ENCODE assay signal across 20 cellular contexts in genomic region chr1:166869318-166870099, GRCh38. TPM values are rescaled to one million over a fixed set of nuclear protein-coding genes. Genes with fewer than 3 reads are reported as not detected.
A peak's percentile ranks its signal among the peaks of the same experiment; 100 is the strongest.
DNase-seq lines count a peak whose midpoint lies in the region; ATAC-seq and TF ChIP-seq lines count a peak whose summit lies in the region.
"Had no signal": no experiment of that assay in that cellular context is flagged by ENCODE, and none has a peak within 500 bp of the region (broad histone marks: within the 10 kb centered on the region; RNA-seq: fewer than 3 reads in every experiment).

No MANE protein-coding gene starts in this region.

- no peaks in the 10 kb centered on the region for H3K4me1 ChIP-seq in aorta (ENCODE audit: control insufficient read depth in 1 of 2, insufficient read depth in 2 of 2, low read length in 2 of 2)

- DNase-seq in activated CD4-positive, alpha-beta T cell treated with anti-CD3 and anti-CD28 coated beads, Interleukin-2, amount 10 ng/mL, durations not matched to agents 24 days and 14 days, result no peak
- DNase-seq in activated CD4-positive, alpha-beta T cell treated with anti-CD3 and anti-CD28 coated beads, Interleukin-2, amount 50 U/mL, for 48 hours, result no peak
- DNase-seq in GM13977 (ENCODE audit: low spot score) (peak; percentile 25), aorta (no peak), activated gamma-delta T cell (lab: John Stamatoyannopoulos, UW) (no peak), NCI-H1105 treated with DMSO at 0.1 percent for 48 hours (lab: John Stamatoyannopoulos, UW) (no peak)
- DNase-seq: activated CD4-positive, alpha-beta T cell treated with anti-CD3 and anti-CD28 coated beads, Interleukin-2, amount 50 U/mL, for 1 hour; anterior cingulate cortex; cerebellar nuclear complex; effector CD4-positive, alpha-beta T cell; Kasumi-1; kidney glomerular epithelial cell; NCI-H1105; NCI-H524; stimulated activated CD4-positive, alpha-beta T cell treated with anti-CD3 and anti-CD28 coated beads, Interleukin-4, amount 100 ng/mL, for 4 hours had no signal

- H3K4me3 ChIP-seq in aorta (ENCODE audit: low read length in 2 of 2), result no peak overlapping the region
- H3K4me3 ChIP-seq: vagina had no signal

- in situ Hi-C loops in GM13977 (cut with MboI; ENCODE audit: low pct_unique_long_range_greater_than_20kb, low sequenced_read_pairs, unreplicated experiment), result no loop called here

- TF ChIP-seq CTCF in GM13977 (IDR thresholded peaks at IDR 0.05; ENCODE audit: extremely low read depth, insufficient read depth, missing control alignments), result no peak
- no peak for TF ChIP-seq CTCF in brain (conservative IDR thresholded peaks at IDR 0.05)

- H3K9me3 ChIP-seq in aorta (ENCODE audit: control insufficient read depth, low read length), result no peaks in the 10 kb centered on the region
- H3K9me3 ChIP-seq: vagina had no signal

- intact Hi-C loops in activated CD4-positive, alpha-beta T cell treated with anti-CD3 and anti-CD28 coated beads, Interleukin-2, amount 10 ng/mL, durations not matched to agents 24 days and 14 days (cut with micrococcal nuclease), result no loop called here
- intact Hi-C loops in aorta (cut with DNase I), result no loop called here

- H3K4me3 Mint-ChIP-seq in activated CD4-positive, alpha-beta T cell treated with anti-CD3 and anti-CD28 coated beads, Interleukin-2, amount 10 ng/mL, durations not matched to agents 24 days and 14 days, result no peak overlapping the region
- peak overlapping the region in 1 of 5 experiments; percentile 33 for H3K4me3 Mint-ChIP-seq in brain
- H3K4me3 Mint-ChIP-seq: natural killer cell treated with Interleukin-12 subunit alpha and Interleukin-12 subunit beta and Interleukin-15 and Interleukin-18, amount 100 ng/mL, for 72 hours had no signal

- H3K27ac Mint-ChIP-seq in activated CD4-positive, alpha-beta T cell treated with anti-CD3 and anti-CD28 coated beads, Interleukin-2, amount 10 ng/mL, durations not matched to agents 24 days and 14 days, result peak overlapping the region; percentile 53
- H3K27ac Mint-ChIP-seq in brain, result peak overlapping the region in 3 of 5 experiments; percentile 35 to 74 (median 51)

- no peaks in the 10 kb centered on the region for H3K9me3 Mint-ChIP-seq in activated CD4-positive, alpha-beta T cell treated with anti-CD3 and anti-CD28 coated beads, Interleukin-2, amount 10 ng/mL, durations not matched to agents 24 days and 14 days
- H3K9me3 Mint-ChIP-seq in brain, result no peaks in the 10 kb centered on the region
- H3K9me3 Mint-ChIP-seq: natural killer cell treated with Interleukin-12 subunit alpha and Interleukin-12 subunit beta and Interleukin-15 and Interleukin-18, amount 100 ng/mL, for 72 hours had no signal

- peaks cover 0 to 2% of the 10 kb centered on the region in 2 donors for H3K36me3 ChIP-seq in aorta (ENCODE audit: control insufficient read depth in 1 of 2, insufficient read depth in 2 of 2, low read length in 1 of 2)

- no peaks in the 10 kb centered on the region for H3K27me3 ChIP-seq in aorta (ENCODE audit: control insufficient read depth in 1 of 2, insufficient read depth in 2 of 2, low read length in 1 of 2)
- H3K27me3 ChIP-seq: vagina had no signal

- ATAC-seq in HG03432 (IDR thresholded peaks at IDR 0.05; ENCODE audit: unreplicated experiment) (peak; percentile 69), aorta (ENCODE audit: low FRiP score) (no peak)
- ATAC-seq: HCT116; natural killer cell treated with Interleukin-12 subunit alpha and Interleukin-12 subunit beta and Interleukin-15 and Interleukin-18, amount 100 ng/mL, for 72 hours had no signal

- H3K27me3 Mint-ChIP-seq in activated CD4-positive, alpha-beta T cell treated with anti-CD3 and anti-CD28 coated beads, Interleukin-2, amount 10 ng/mL, durations not matched to agents 24 days and 14 days, result no peaks in the 10 kb centered on the region
- no peaks in the 10 kb centered on the region for H3K27me3 Mint-ChIP-seq in brain
- H3K27me3 Mint-ChIP-seq: natural killer cell treated with Interleukin-12 subunit alpha and Interleukin-12 subunit beta and Interleukin-15 and Interleukin-18, amount 100 ng/mL, for 72 hours had no signal

- 60 to 66% methylated on average over 3 of the region's 3 CpGs for WGBS in aorta, 2 donors

- peaks cover 41% of the 10 kb centered on the region for H3K36me3 Mint-ChIP-seq in activated CD4-positive, alpha-beta T cell treated with anti-CD3 and anti-CD28 coated beads, Interleukin-2, amount 10 ng/mL, durations not matched to agents 24 days and 14 days (ENCODE audit: low read depth)
- H3K36me3 Mint-ChIP-seq in brain, result peaks cover 63% of the 10 kb centered on the region
- H3K36me3 Mint-ChIP-seq: natural killer cell treated with Interleukin-12 subunit alpha and Interleukin-12 subunit beta and Interleukin-15 and Interleukin-18, amount 100 ng/mL, for 72 hours had no signal

- no peak overlapping the region for H3K27ac ChIP-seq in aorta (ENCODE audit: low read depth in 1 of 2, low read length in 2 of 2)
- H3K27ac ChIP-seq: vagina had no signal

- H3K4me1 Mint-ChIP-seq in activated CD4-positive, alpha-beta T cell treated with anti-CD3 and anti-CD28 coated beads, Interleukin-2, amount 10 ng/mL, durations not matched to agents 24 days and 14 days, result peaks cover 44% of the 10 kb centered on the region
- H3K4me1 Mint-ChIP-seq in brain, result peaks cover 60% of the 10 kb centered on the region

RNA-seq across cellular contexts. Expression of gene TADA1, which starts 6.6 kb away (rescaled TPM):
- 17.0 and 18.4 TPM in 2 replicates for total RNA-seq in activated CD4-positive, alpha-beta T cell treated with anti-CD3 and anti-CD28 coated beads, Interleukin-2, amount 10 ng/mL, durations not matched to agents 24 days and 14 days
- polyA plus RNA-seq in brain (ENCODE audit: insufficient read depth, low read depth, low replicate concordance) (16.7 TPM), aorta (1 to 10 TPM; 6.1 to 6.3 TPM)
- total RNA-seq in aorta, result 1 to 10 TPM; 7.0 to 9.4 TPM

RNA-seq across cellular contexts. Expression of gene POGK, which starts 30.2 kb away (rescaled TPM):
- 52.4 and 53.9 TPM in 2 replicates for total RNA-seq in activated CD4-positive, alpha-beta T cell treated with anti-CD3 and anti-CD28 coated beads, Interleukin-2, amount 10 ng/mL, durations not matched to agents 24 days and 14 days
- 39.1 TPM for polyA plus RNA-seq in brain (ENCODE audit: insufficient read depth, low read depth, low replicate concordance)
- 10 to 100 TPM; 38.0 to 40.4 TPM for total RNA-seq in aorta
- polyA plus RNA-seq in aorta, result 10 to 100 TPM; 11.5 to 13.8 TPM
